ENCODE assay signal across 17 cellular contexts in genomic region chr2:102040229-102040628, GRCh38. TPM values are rescaled to one million over a fixed set of nuclear protein-coding genes. Genes with fewer than 3 reads are reported as not detected.
"Had no signal": no experiment of that assay in that cellular context is flagged by ENCODE, and none has a peak within 500 bp of the region (broad histone marks: within the 10 kb centered on the region; RNA-seq: fewer than 3 reads in every experiment).

No MANE protein-coding gene starts in this region.

- H3K9me3 ChIP-seq: ascending aorta, breast epithelium, upper lobe of left lung had no signal

- H3K4me3 ChIP-seq: ascending aorta, breast epithelium, upper lobe of left lung had no signal

- FAIRE-seq: small intestine had no signal

- H3K36me3 ChIP-seq: ascending aorta, breast epithelium, upper lobe of left lung had no signal

- ATAC-seq: naive thymus-derived CD8-positive, alpha-beta T cell; stimulated activated naive CD8-positive, alpha-beta T cell treated with anti-CD3 and anti-CD28 coated beads, Interleukin-15, Interleukin-2, amounts not matched to agents 100 U/mL and 50 U/mL, for 24 hours had no signal

- H3K4me1 ChIP-seq: breast epithelium had no signal

- H3K27ac Mint-ChIP-seq: activated CD4-positive, alpha-beta T cell treated with anti-CD3 and anti-CD28 coated beads, Interleukin-2, amount 10 ng/mL, durations not matched to agents 24 days and 14 days; activated T-helper 1 cell treated with anti-CD3 and anti-CD28 coated beads, Interleukin-12 subunit alpha, Interleukin-12 subunit beta, Interleukin-2, Interleukin-4 antibody, amounts not matched to agents 30 ng/mL and 10 ng/mL and 1 ng/mL, durations not matched to agents 14 hours and 24 hours and 36 hours; naive thymus-derived CD8-positive, alpha-beta T cell; T-helper 2 cell treated with Interferon-gamma antibody and Interleukin-4, amounts not matched to agents 5 μg/mL and 100 μg/mL, for 36 hours had no signal

- DNase-seq: activated CD4-positive, alpha-beta T cell treated with anti-CD3 and anti-CD28 coated beads, Interleukin-2, amount 10 ng/mL, durations not matched to agents 24 days and 14 days; activated CD4-positive, CD25-positive, alpha-beta regulatory T cell; islet precursor cell; mammary epithelial cell; naive thymus-derived CD8-positive, alpha-beta T cell; small intestine; stimulated activated CD4-positive, alpha-beta T cell treated with anti-CD3 and anti-CD28 coated beads, Interleukin-4, amount 100 ng/mL, for 4 hours; stimulated activated naive CD8-positive, alpha-beta T cell treated with anti-CD3 and anti-CD28 coated beads, Interleukin-15, Interleukin-2, amounts not matched to agents 100 U/mL and 50 U/mL, for 24 hours had no signal

- H3K27ac ChIP-seq: ascending aorta, epithelial cell of prostate had no signal

- H3K9me3 Mint-ChIP-seq: activated CD4-positive, alpha-beta T cell treated with anti-CD3 and anti-CD28 coated beads, Interleukin-2, amount 10 ng/mL, durations not matched to agents 24 days and 14 days; activated T-helper 1 cell treated with anti-CD3 and anti-CD28 coated beads, Interleukin-12 subunit alpha, Interleukin-12 subunit beta, Interleukin-2, Interleukin-4 antibody, amounts not matched to agents 30 ng/mL and 10 ng/mL and 1 ng/mL, durations not matched to agents 14 hours and 24 hours and 36 hours; T-helper 2 cell treated with Interferon-gamma antibody and Interleukin-4, amounts not matched to agents 5 μg/mL and 100 μg/mL, for 36 hours had no signal

- H3K27me3 ChIP-seq: ascending aorta, breast epithelium, upper lobe of left lung had no signal

- H3K4me3 Mint-ChIP-seq: activated CD4-positive, alpha-beta T cell treated with anti-CD3 and anti-CD28 coated beads, Interleukin-2, amount 10 ng/mL, durations not matched to agents 24 days and 14 days; activated T-helper 1 cell treated with anti-CD3 and anti-CD28 coated beads, Interleukin-12 subunit alpha, Interleukin-12 subunit beta, Interleukin-2, Interleukin-4 antibody, amounts not matched to agents 30 ng/mL and 10 ng/mL and 1 ng/mL, durations not matched to agents 14 hours and 24 hours and 36 hours; naive thymus-derived CD8-positive, alpha-beta T cell; T-helper 2 cell treated with Interferon-gamma antibody and Interleukin-4, amounts not matched to agents 5 μg/mL and 100 μg/mL, for 36 hours had no signal

- H3K36me3 Mint-ChIP-seq: naive thymus-derived CD8-positive, alpha-beta T cell had no signal

RNA-seq across cellular contexts. Expression of gene IL1R2, which starts 48.5 kb away (rescaled TPM):
- total RNA-seq: cerebellum; dermis microvascular lymphatic vessel endothelial cell; naive thymus-derived CD8-positive, alpha-beta T cell; temporal lobe had no signal
- polyA plus RNA-seq: naive thymus-derived CD8-positive, alpha-beta T cell had no signal
